8 cellular contexts compared by ENCODE assay signal in genomic region chr19:9936151-9937000, GRCh38. TPM values are rescaled to one million over a fixed set of nuclear protein-coding genes. Genes with fewer than 3 reads are reported as not detected.
A peak's percentile ranks its signal among the peaks of the same experiment; 100 is the strongest.
DNase-seq lines count a peak whose midpoint lies in the region; ATAC-seq, FAIRE-seq and TF ChIP-seq lines count a peak whose summit lies in the region.

TSS of gene OLFM2 (minus strand) at chr19:9936515. CDS start at chr19:9936366, 149 bp downstream.

- POLR2A ChIA-PET in A549 (lab: Yijun Ruan, JAX) = no interaction called here

- in situ Hi-C loops in HAP-1 (cut with MboI; ENCODE audit: low sequenced_read_pairs) = loop anchor here (5.0 to 25.0 kb wide), 3 partner anchors 91 to 301 kb away; partner anchors contain the start of genes ANGPTL6, PPAN and S1PR2
- in situ Hi-C loops in astrocyte of the cerebellum (cut with HindIII; ENCODE audit: low sequenced_read_pairs) = no loop called here

- DNase-seq in A549 (ENCODE audit: low read depth in 1 of 2, low spot score in 1 of 2) (no peak), HAP-1 (ENCODE audit: low spot score in 2 of 2) (peak; percentile 37 to 87), astrocyte of the cerebellum (ENCODE audit: low read depth) (no peak), lower leg skin (ENCODE audit: low spot score in 2 of 2) (no peak), tibial nerve (ENCODE audit: low spot score in 2 of 2) (no peak), MV-4-11 (lab: John Stamatoyannopoulos, UW) (no peak), RKO (ENCODE audit: low spot score) (no peak)

- TF ChIP-seq POLR2A in A549 (IDR thresholded peaks at IDR 0.05; ENCODE audit: low read length) (no peak), lower leg skin (IDR thresholded peaks at IDR 0.05) (no peak), tibial nerve (IDR thresholded peaks at IDR 0.05) (no peak)

- CTCF ChIA-PET in A549 (lab: Yijun Ruan, JAX) = interaction anchor here (1.3 kb wide), 1 partner anchor 10 kb away, joined by 3 read pairs; no protein-coding TSS in a partner anchor

- peaks cover 17% of the 10 kb centered on the region for H3K4me1 ChIP-seq in A549
- peaks cover 17% of the 10 kb centered on the region for H3K4me1 ChIP-seq in HAP-1
- H3K4me1 ChIP-seq in tibial nerve = peaks cover 0 to 39% (median 18%) of the 10 kb centered on the region in 4 donors

- TF ChIP-seq CTCF in A549 (IDR thresholded peaks at IDR 0.05) = no peak
- no peak for TF ChIP-seq CTCF in astrocyte of the cerebellum (IDR thresholded peaks at IDR 0.05; ENCODE audit: low read depth, low read length, missing control alignments)
- TF ChIP-seq CTCF in lower leg skin (IDR thresholded peaks at IDR 0.05) = no peak
- TF ChIP-seq CTCF in tibial nerve (IDR thresholded peaks at IDR 0.05) = no peak

- peak within 1 kb of the TSS; percentile 95 for H3K4me2 ChIP-seq in A549

- no peak for TF ChIP-seq RAD21 in A549 (conservative IDR thresholded peaks at IDR 0.05 in 1 of 2, IDR thresholded peaks at IDR 0.05 in 1 of 2)

- H3K9me3 ChIP-seq in A549 (0 out of 3 replicates have a peak, but pooled peaks cover under 1% of the 10 kb centered on the region), HAP-1 (no peaks in the 10 kb centered on the region), tibial nerve (peaks cover 0 to 3% (median 0%) of the 10 kb centered on the region in 4 donors)

- H3K36me3 ChIP-seq in HAP-1 (replicated peaks) (no peaks in the 10 kb centered on the region), tibial nerve (no peaks in the 10 kb centered on the region)

- TF ChIP-seq EP300 in A549 (IDR thresholded peaks at IDR 0.05) = no peak
- no peak for TF ChIP-seq EP300 in tibial nerve (IDR thresholded peaks at IDR 0.05)

- FAIRE-seq in A549 (lab: Jason Lieb, UNC) = no peak

- intact Hi-C loops in lower leg skin (cut with DNase I; ENCODE audit: low total_unique reads) = loop anchor here (2.0 to 10.0 kb wide), 3 partner anchors 64 to 318 kb away; partner anchors contain the start of genes EIF3G, MRPL4 and P2RY11

- H3K4me3 ChIP-seq in A549 = peak within 1 kb of the TSS; percentile 56
- H3K4me3 ChIP-seq in HAP-1 = peak within 1 kb of the TSS; percentile 38
- peak within 1 kb of the TSS; percentile 33 for H3K4me3 ChIP-seq in astrocyte of the cerebellum (ENCODE audit: low read depth, low read length)
- peak within 1 kb of the TSS; percentile 20 for H3K4me3 ChIP-seq in lower leg skin (ENCODE audit: low read depth, poor library complexity, severe bottlenecking)
- peak within 1 kb of the TSS in 3 of 4 donors; percentile 16 to 52 (median 24) for H3K4me3 ChIP-seq in tibial nerve

- H3K27ac ChIP-seq in A549 (peak within 1 kb of the TSS in 1 of 2 experiments; percentile 81; a peak in 3 of 6 replicates), tibial nerve (no peak within 1 kb of the TSS)

- H3K27me3 ChIP-seq in HAP-1 (ENCODE audit: low read depth) (no peaks in the 10 kb centered on the region), tibial nerve (peaks cover 0 to 42% of the 10 kb centered on the region in 2 donors)

- ATAC-seq in A549 = no peak
- no peak for ATAC-seq in GM18909 (IDR thresholded peaks at IDR 0.05; ENCODE audit: poor library complexity, unreplicated experiment)

- WGBS in A549 (ENCODE audit: missing lambda C conversion rate) = 8% methylated on average over 8 of the region's 79 CpGs
- WGBS in lower leg skin, 2 donors = 4 to 6% methylated on average over 15 to 21 of the region's 79 CpGs
- 1 to 2% methylated on average over 34 to 39 of the region's 79 CpGs for WGBS in tibial nerve, 2 donors

TF ChIP-seq in A549, 52 proteins besides CTCF, POLR2A, EP300 and RAD21:
- no peak for TF ChIP-seq NR3C1 (IDR thresholded peaks at IDR 0.05)
- no peak for TF ChIP-seq FOSB (CRISPR knock-in tag; IDR thresholded peaks at IDR 0.05)
- TF ChIP-seq TFCP2L1 (CRISPR knock-in tag; IDR thresholded peaks at IDR 0.05) = no peak
- no peak for TF ChIP-seq RNF2 (IDR thresholded peaks at IDR 0.05; ENCODE audit: borderline replicate concordance, low read depth)

RNA-seq across cellular contexts. Expression of gene OLFM2, which starts in this region (rescaled TPM):
- polyA plus RNA-seq in A549 (2011; rRNA removed) (6.5 and 6.6 TPM in 2 replicates), A549 (2017; fragmentation: RNase III; extraction: RNeasy Plus Mini Kit Qiagen cat#74134 plus additional on column Dnase treatment) (6.6 to 8.0 TPM (median 7.7 TPM) in 3 replicates)
- 9.4 and 13.2 TPM in 2 replicates for polyA plus RNA-seq in A549 (2012; cell fraction: cytosol; rRNA removed)
- polyA plus RNA-seq in A549 (2012; cell fraction: nucleus; rRNA removed) = 9.2 and 9.8 TPM in 2 replicates
- 7.0 and 8.2 TPM in 2 replicates for polyA minus RNA-seq in A549 (2011; rRNA and poly(A)+ RNA removed)
- total RNA-seq in lower leg skin (100 to 1,000 TPM in 3 of 4 donors, 10 to 100 TPM in 1; 94.8 to 157 (median 112) TPM), tibial nerve (10 to 100 TPM in 1 of 4 donors, 1 to 10 TPM in 3; 4.8 to 12.6 (median 8.8) TPM)

Comparison
In these comparisons a context has a peak if more than half of its experiments do, and no peak if none do; other contexts are left out.
1. RNA of gene OLFM2 (total RNA-seq): 94.8 to 157 TPM in lower leg skin; 4.8 to 12.6 TPM in tibial nerve; every median in the first group is over 4 times any median in the second.
2. DNase-seq: peak in HAP-1 (2 of 2); none in A549 (0 of 2), astrocyte of the cerebellum (single experiment), lower leg skin (0 of 2), tibial nerve (0 of 2), MV-4-11 (single experiment) and RKO (single experiment).
3. Peak in every context shown above with its lines, with median percentiles within 50 percentile points of each other: H3K4me3 ChIP-seq.